In the genomic region with DNA sequence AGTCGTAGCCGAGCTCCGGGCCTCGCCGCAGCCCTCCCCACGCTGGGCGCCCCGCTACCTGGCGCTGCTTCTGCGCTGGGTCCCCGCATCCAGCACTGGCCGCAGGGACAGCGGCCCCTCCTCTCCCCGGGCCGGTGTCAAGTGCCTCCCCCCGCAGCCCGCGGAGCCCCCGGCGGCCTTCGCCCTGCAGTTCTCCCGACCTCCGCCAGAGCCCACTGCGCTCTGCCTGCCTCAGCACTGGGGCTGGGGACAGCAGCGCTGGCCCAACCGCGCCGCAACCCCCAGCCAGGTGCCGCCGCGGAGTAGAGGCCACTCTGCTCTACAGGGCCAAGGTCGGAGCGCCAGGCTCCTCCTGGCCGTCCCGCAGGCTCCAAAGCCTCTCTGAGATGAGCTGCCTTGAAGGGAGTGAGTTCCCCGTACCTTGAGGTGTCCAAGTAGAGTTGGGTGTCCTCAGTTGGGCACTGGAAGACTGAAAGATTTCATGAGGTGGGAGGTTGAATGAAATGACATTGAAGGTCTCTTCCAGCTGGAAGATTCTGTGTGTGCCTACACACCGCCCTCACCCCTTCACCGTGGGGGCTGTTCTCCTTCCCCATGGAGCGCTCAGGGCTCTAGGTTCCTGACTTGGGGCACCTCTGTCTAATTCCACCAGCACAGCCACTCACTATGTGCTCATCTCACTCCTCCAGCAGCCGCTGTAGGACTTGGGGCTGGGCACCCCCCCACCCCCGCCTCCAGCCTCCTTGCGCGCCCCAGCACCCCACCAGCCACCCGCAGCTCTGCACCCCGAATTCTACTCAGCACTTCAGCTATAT, we compare ENCODE assay signal across 8 cellular contexts. TPM values are rescaled to one million over a fixed set of nuclear protein-coding genes. Genes with fewer than 3 reads are reported as not detected.
DNase-seq lines count a peak whose midpoint lies in the region; ATAC-seq and TF ChIP-seq lines count a peak whose summit lies in the region.

No MANE protein-coding gene starts in this region.

- peak overlapping the region in 1 of 2 donors; percentile 47 for H3K9ac ChIP-seq in liver (ENCODE audit: low read depth in 1 of 2, low read length in 2 of 2)

- intact Hi-C loops in dorsolateral prefrontal cortex (cut with DNase I) = loop anchor here (2.0 to 5.0 kb wide), 5 partner anchors 18 to 180 kb away; no protein-coding TSS in a partner anchor

- H3K36me3 ChIP-seq in liver (ENCODE audit: control insufficient read depth in 4 of 4, insufficient read depth in 3 of 4, low read depth in 1 of 4, low read length in 3 of 4) = no peaks in the 10 kb centered on the region

- peak; percentile 80 to 90 for TF ChIP-seq RAD21 in liver (IDR thresholded peaks at IDR 0.05)

- TF ChIP-seq CTCF in dorsolateral prefrontal cortex (IDR thresholded peaks at IDR 0.05 in 54 of 56, conservative IDR thresholded peaks at IDR 0.05 in 2 of 56; ENCODE audit: low read depth in 1 of 56, partially characterized antibody in 56 of 56) = peak; percentile 57 to 98 (median 91)
- TF ChIP-seq CTCF in liver (IDR thresholded peaks at IDR 0.05; ENCODE audit: low read depth, low read length, missing input control) = peak; percentile 98

- no peaks in the 10 kb centered on the region for H3K9me3 ChIP-seq in liver (ENCODE audit: control insufficient read depth in 4 of 4, low read length in 3 of 4)

- peak overlapping the region; percentile 56 to 98 (median 94) for H3K27ac ChIP-seq in dorsolateral prefrontal cortex
- H3K27ac ChIP-seq in liver (ENCODE audit: low read depth in 1 of 2, low read length in 2 of 2) = peak overlapping the region; percentile 41 to 46

- H3K4me1 ChIP-seq in liver (ENCODE audit: control insufficient read depth in 4 of 4, insufficient read depth in 4 of 4, low read length in 3 of 4) = peaks cover 0 to 20% (median 7%) of the 10 kb centered on the region in 4 donors

- no peaks in the 10 kb centered on the region for H3K27me3 ChIP-seq in dorsolateral prefrontal cortex
- no peaks in the 10 kb centered on the region for H3K27me3 ChIP-seq in liver (ENCODE audit: control insufficient read depth in 4 of 4, insufficient read depth in 4 of 4, low read length in 3 of 4)

- 20% methylated on average over 45 of the region's 45 CpGs for WGBS in liver

- peak; percentile 68 for ATAC-seq in GM19035 (IDR thresholded peaks at IDR 0.05; ENCODE audit: unreplicated experiment)
- ATAC-seq in HG03280 (IDR thresholded peaks at IDR 0.05; ENCODE audit: unreplicated experiment) = peak; percentile 79

- H3K4me3 ChIP-seq in dorsolateral prefrontal cortex = peak overlapping the region; percentile 48 to 86 (median 72)
- peak overlapping the region; percentile 42 to 97 (median 63) for H3K4me3 ChIP-seq in liver (ENCODE audit: low read depth in 1 of 3, low read length in 3 of 3)

- peak; percentile 60 to 63 for DNase-seq in AML-193 (lab: John Stamatoyannopoulos, UW)
- DNase-seq in NCI-H510A treated with DMSO at 0.1 percent for 48 hours (lab: John Stamatoyannopoulos, UW) = peak; percentile 74
- peak; percentile 78 to 83 for DNase-seq in activated CD4-positive, alpha-beta T cell treated with anti-CD3 and anti-CD28 coated beads, Interleukin-2, amount 50 U/mL, for 48 hours
- DNase-seq in dorsolateral prefrontal cortex = peak; percentile 63 to 90 (median 78)
- DNase-seq in stimulated activated CD4-positive, alpha-beta T cell treated with anti-CD3 and anti-CD28 coated beads, Interleukin-2, amount 100 ng/mL, for 48 hours = peak; percentile 69 to 78

TF ChIP-seq in liver, 16 proteins besides CTCF, POLR2A, EP300 and RAD21:
- TF ChIP-seq FOXA2 (IDR thresholded peaks at IDR 0.05) (no peak), SP1 (IDR thresholded peaks at IDR 0.05) (peak; percentile 37), RXRA (IDR thresholded peaks at IDR 0.05) (peak in 1 of 2 donors; percentile 28), YY1 (IDR thresholded peaks at IDR 0.05) (no peak), NR2F2 (IDR thresholded peaks at IDR 0.05) (no peak), EGR1 (IDR thresholded peaks at IDR 0.05; ENCODE audit: low read depth in 2 of 2) (no peak), JUND (IDR thresholded peaks at IDR 0.05) (no peak), FOXA1 (IDR thresholded peaks at IDR 0.05) (no peak), HNF4A (conservative IDR thresholded peaks at IDR 0.05) (peak; percentile 47), TAF1 (conservative IDR thresholded peaks at IDR 0.05) (no peak), GABPA (IDR thresholded peaks at IDR 0.05 in 1 of 2, conservative IDR thresholded peaks at IDR 0.05 in 1 of 2) (no peak), HNF4G (IDR thresholded peaks at IDR 0.05) (peak; percentile 18)
- TF ChIP-seq, protein P1, sequence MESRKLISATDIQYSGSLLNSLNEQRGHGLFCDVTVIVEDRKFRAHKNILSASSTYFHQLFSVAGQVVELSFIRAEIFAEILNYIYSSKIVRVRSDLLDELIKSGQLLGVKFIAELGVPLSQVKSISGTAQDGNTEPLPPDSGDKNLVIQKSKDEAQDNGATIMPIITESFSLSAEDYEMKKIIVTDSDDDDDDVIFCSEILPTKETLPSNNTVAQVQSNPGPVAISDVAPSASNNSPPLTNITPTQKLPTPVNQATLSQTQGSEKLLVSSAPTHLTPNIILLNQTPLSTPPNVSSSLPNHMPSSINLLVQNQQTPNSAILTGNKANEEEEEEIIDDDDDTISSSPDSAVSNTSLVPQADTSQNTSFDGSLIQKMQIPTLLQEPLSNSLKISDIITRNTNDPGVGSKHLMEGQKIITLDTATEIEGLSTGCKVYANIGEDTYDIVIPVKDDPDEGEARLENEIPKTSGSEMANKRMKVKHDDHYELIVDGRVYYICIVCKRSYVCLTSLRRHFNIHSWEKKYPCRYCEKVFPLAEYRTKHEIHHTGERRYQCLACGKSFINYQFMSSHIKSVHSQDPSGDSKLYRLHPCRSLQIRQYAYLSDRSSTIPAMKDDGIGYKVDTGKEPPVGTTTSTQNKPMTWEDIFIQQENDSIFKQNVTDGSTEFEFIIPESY (IDR thresholded peaks at IDR 0.05) = no peak
- TF ChIP-seq, protein P2, sequence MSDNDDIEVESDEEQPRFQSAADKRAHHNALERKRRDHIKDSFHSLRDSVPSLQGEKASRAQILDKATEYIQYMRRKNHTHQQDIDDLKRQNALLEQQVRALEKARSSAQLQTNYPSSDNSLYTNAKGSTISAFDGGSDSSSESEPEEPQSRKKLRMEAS (IDR thresholded peaks at IDR 0.05) = no peak
- TF ChIP-seq, protein P3, sequence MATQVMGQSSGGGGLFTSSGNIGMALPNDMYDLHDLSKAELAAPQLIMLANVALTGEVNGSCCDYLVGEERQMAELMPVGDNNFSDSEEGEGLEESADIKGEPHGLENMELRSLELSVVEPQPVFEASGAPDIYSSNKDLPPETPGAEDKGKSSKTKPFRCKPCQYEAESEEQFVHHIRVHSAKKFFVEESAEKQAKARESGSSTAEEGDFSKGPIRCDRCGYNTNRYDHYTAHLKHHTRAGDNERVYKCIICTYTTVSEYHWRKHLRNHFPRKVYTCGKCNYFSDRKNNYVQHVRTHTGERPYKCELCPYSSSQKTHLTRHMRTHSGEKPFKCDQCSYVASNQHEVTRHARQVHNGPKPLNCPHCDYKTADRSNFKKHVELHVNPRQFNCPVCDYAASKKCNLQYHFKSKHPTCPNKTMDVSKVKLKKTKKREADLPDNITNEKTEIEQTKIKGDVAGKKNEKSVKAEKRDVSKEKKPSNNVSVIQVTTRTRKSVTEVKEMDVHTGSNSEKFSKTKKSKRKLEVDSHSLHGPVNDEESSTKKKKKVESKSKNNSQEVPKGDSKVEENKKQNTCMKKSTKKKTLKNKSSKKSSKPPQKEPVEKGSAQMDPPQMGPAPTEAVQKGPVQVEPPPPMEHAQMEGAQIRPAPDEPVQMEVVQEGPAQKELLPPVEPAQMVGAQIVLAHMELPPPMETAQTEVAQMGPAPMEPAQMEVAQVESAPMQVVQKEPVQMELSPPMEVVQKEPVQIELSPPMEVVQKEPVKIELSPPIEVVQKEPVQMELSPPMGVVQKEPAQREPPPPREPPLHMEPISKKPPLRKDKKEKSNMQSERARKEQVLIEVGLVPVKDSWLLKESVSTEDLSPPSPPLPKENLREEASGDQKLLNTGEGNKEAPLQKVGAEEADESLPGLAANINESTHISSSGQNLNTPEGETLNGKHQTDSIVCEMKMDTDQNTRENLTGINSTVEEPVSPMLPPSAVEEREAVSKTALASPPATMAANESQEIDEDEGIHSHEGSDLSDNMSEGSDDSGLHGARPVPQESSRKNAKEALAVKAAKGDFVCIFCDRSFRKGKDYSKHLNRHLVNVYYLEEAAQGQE (IDR thresholded peaks at IDR 0.05) = peak; percentile 99
- TF ChIP-seq, protein P4, sequence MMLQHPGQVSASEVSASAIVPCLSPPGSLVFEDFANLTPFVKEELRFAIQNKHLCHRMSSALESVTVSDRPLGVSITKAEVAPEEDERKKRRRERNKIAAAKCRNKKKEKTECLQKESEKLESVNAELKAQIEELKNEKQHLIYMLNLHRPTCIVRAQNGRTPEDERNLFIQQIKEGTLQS (IDR thresholded peaks at IDR 0.05) = no peak
TF ChIP-seq in liver: peak in this region for 5.

RNA-seq across cellular contexts. Expression of a gene that starts 0.9 kb away (rescaled TPM):
- 10 to 100 TPM; 37.2 to 80.0 (median 54.1) TPM for total RNA-seq in dorsolateral prefrontal cortex
- total RNA-seq in liver = 10 to 100 TPM; 11.9 to 24.2 TPM
- polyA plus RNA-seq in liver = 1 to 10 TPM; 3.5 to 4.3 TPM

Comparison
In these comparisons a context has a peak if more than half of its experiments do, and no peak if none do; other contexts are left out.
1. Peak in every context shown above with its lines: DNase-seq, ATAC-seq, H3K4me3 ChIP-seq and H3K27ac ChIP-seq.